ENCODE assay signal across 30 cellular contexts in genomic region chr1:228687562-228687961, GRCh38. TPM values are rescaled to one million over a fixed set of nuclear protein-coding genes. Genes with fewer than 3 reads are reported as not detected.
"Had no signal": no experiment of that assay in that cellular context is flagged by ENCODE, and none has a peak within 500 bp of the region (broad histone marks: within the 10 kb centered on the region; RNA-seq: fewer than 3 reads in every experiment).

No MANE protein-coding gene starts in this region.

- H3K27ac Mint-ChIP-seq: activated CD4-positive, alpha-beta memory T cell treated with anti-CD3 and anti-CD28 coated beads for 36 hours; activated CD4-positive, alpha-beta T cell treated with anti-CD3 and anti-CD28 coated beads, Interleukin-2, amount 10 ng/mL, durations not matched to agents 7 days and 5 days; activated naive CD4-positive, alpha-beta T cell treated with anti-CD3 and anti-CD28 coated beads for 36 hours; activated naive CD4-positive, alpha-beta T cell treated with anti-CD3 and anti-CD28 coated beads, Interleukin-2, amount 50 U/mL, for 72 hours; activated T-helper 1 cell treated with anti-CD3 and anti-CD28 coated beads, Interleukin-12 subunit alpha, Interleukin-12 subunit beta, Interleukin-2, Interleukin-4 antibody, amounts not matched to agents 30 ng/mL and 10 ng/mL and 1 ng/mL, durations not matched to agents 14 hours and 24 hours and 36 hours had no signal

- H3K4me1 ChIP-seq: adrenal gland, body of pancreas, breast epithelium had no signal

- H3K36me3 Mint-ChIP-seq: activated CD4-positive, alpha-beta memory T cell treated with anti-CD3 and anti-CD28 coated beads for 36 hours; activated naive CD4-positive, alpha-beta T cell treated with anti-CD3 and anti-CD28 coated beads, Interleukin-2, amount 50 U/mL, for 72 hours had no signal

- ATAC-seq: activated naive CD4-positive, alpha-beta T cell treated with anti-CD3 and anti-CD28 coated beads, Interleukin-2, amount 50 U/mL, for 72 hours; activated T-cell treated with anti-CD3 and anti-CD28 coated beads, Interleukin-2, amount 50 U/mL, for 4 hours; body of pancreas; Right ventricle myocardium inferior had no signal

- FAIRE-seq: astrocyte, RCC 7860, TTC549 had no signal

- H3K27me3 ChIP-seq: adrenal gland, body of pancreas, breast epithelium had no signal

- H3K4me1 Mint-ChIP-seq: activated CD4-positive, alpha-beta T cell treated with anti-CD3 and anti-CD28 coated beads, Interleukin-2, amount 10 ng/mL, durations not matched to agents 7 days and 5 days had no signal

- H3K4me3 ChIP-seq: adrenal gland, body of pancreas, breast epithelium, PC-9 had no signal

- H3K4me2 ChIP-seq: PC-9 had no signal

- DNase-seq: activated CD4-positive, alpha-beta memory T cell treated with anti-CD3 and anti-CD28 coated beads for 36 hours; activated CD4-positive, alpha-beta T cell treated with anti-CD3 and anti-CD28 coated beads, Interleukin-2, amount 10 ng/mL, durations not matched to agents 7 days and 5 days; activated CD8-positive, alpha-beta memory T cell treated with anti-CD3 and anti-CD28 coated beads, Interleukin-2, amount 50 U/mL, for 4 hours; activated gamma-delta T cell treated with Interleukin-2 at 50 U/mL for 16 hours; activated naive CD4-positive, alpha-beta T cell treated with anti-CD3 and anti-CD28 coated beads for 36 hours; activated T-cell treated with anti-CD3 and anti-CD28 coated beads for 4 hours; activated T-cell treated with anti-CD3 and anti-CD28 coated beads, Interleukin-2, amount 50 U/mL, for 4 hours; adrenal gland; body of pancreas; NCI-H1092; NCI-H187 treated with DMSO at 0.1 percent for 48 hours; NCI-H2081; NCI-H345; NCI-H524 treated with DMSO at 0.1 percent for 48 hours; NCI-H748 treated with DMSO at 0.1 percent for 48 hours; NK-92 treated with Interleukin-12 subunit alpha and Interleukin-12 subunit beta, amount 100 ng/mL, for 24 hours; SIG-M5; SW 1271; T-helper 1 cell; T-helper 2 cell; T-helper 9 cell had no signal

- H3K36me3 ChIP-seq: adrenal gland, breast epithelium had no signal

- H3K27ac ChIP-seq: adrenal gland, body of pancreas, breast epithelium, PC-9, RWPE1 had no signal

- H3K4me3 Mint-ChIP-seq: activated CD4-positive, alpha-beta memory T cell treated with anti-CD3 and anti-CD28 coated beads for 36 hours; activated CD4-positive, alpha-beta T cell treated with anti-CD3 and anti-CD28 coated beads, Interleukin-2, amount 10 ng/mL, durations not matched to agents 7 days and 5 days; activated naive CD4-positive, alpha-beta T cell treated with anti-CD3 and anti-CD28 coated beads for 36 hours; activated T-cell treated with anti-CD3 and anti-CD28 coated beads, Interleukin-2, amount 50 U/mL, for 4 hours; activated T-helper 1 cell treated with anti-CD3 and anti-CD28 coated beads, Interleukin-12 subunit alpha, Interleukin-12 subunit beta, Interleukin-2, Interleukin-4 antibody, amounts not matched to agents 30 ng/mL and 10 ng/mL and 1 ng/mL, durations not matched to agents 14 hours and 24 hours and 36 hours had no signal

- H3K9me3 ChIP-seq: adrenal gland, body of pancreas, breast epithelium had no signal

- H2AFZ ChIP-seq: PC-9 had no signal

- H3K9me3 Mint-ChIP-seq: activated CD4-positive, alpha-beta memory T cell treated with anti-CD3 and anti-CD28 coated beads for 36 hours; activated CD4-positive, alpha-beta T cell treated with anti-CD3 and anti-CD28 coated beads, Interleukin-2, amount 10 ng/mL, durations not matched to agents 7 days and 5 days; activated naive CD4-positive, alpha-beta T cell treated with anti-CD3 and anti-CD28 coated beads for 36 hours; activated naive CD4-positive, alpha-beta T cell treated with anti-CD3 and anti-CD28 coated beads, Interleukin-2, amount 50 U/mL, for 72 hours; activated T-cell treated with anti-CD3 and anti-CD28 coated beads, Interleukin-2, amount 50 U/mL, for 4 hours; activated T-helper 1 cell treated with anti-CD3 and anti-CD28 coated beads, Interleukin-12 subunit alpha, Interleukin-12 subunit beta, Interleukin-2, Interleukin-4 antibody, amounts not matched to agents 30 ng/mL and 10 ng/mL and 1 ng/mL, durations not matched to agents 14 hours and 24 hours and 36 hours had no signal

RNA-seq across cellular contexts. Expression of gene RHOU, which starts 47.7 kb away (rescaled TPM):
- total RNA-seq: PC-9 had no signal
